Comparison of ENCODE assay signal across 1 cellular context in genomic region chr2:65396348-65397026, GRCh38.
TF ChIP-seq lines count a peak whose summit lies in the region.

No MANE protein-coding gene starts in this region.

TF ChIP-seq in HepG2, 621 proteins besides CTCF, POLR2A, EP300 and RAD21 (continued from another document and continues in another):
- TF ChIP-seq ZBED4 (CRISPR knock-in tag; IDR thresholded peaks at IDR 0.05; ENCODE audit: borderline replicate concordance) (no peak), SUZ12 (IDR thresholded peaks at IDR 0.05; ENCODE audit: low read depth, low read length) (no peak), CSRNP1 (CRISPR knock-in tag; IDR thresholded peaks at IDR 0.05) (no peak), CBFB (CRISPR knock-in tag; IDR thresholded peaks at IDR 0.05) (no peak), BORCS8-MEF2B (CRISPR knock-in tag; IDR thresholded peaks at IDR 0.05) (0 out of 2 replicates have a peak, but pooled peaks have one; percentile 20), ZNF382 (CRISPR knock-in tag; IDR thresholded peaks at IDR 0.05; ENCODE audit: borderline replicate concordance) (no peak), ZNF512 (CRISPR knock-in tag; IDR thresholded peaks at IDR 0.05) (no peak), ZZZ3 (CRISPR knock-in tag; IDR thresholded peaks at IDR 0.05; ENCODE audit: borderline replicate concordance) (no peak), ZMYM2 (CRISPR knock-in tag; IDR thresholded peaks at IDR 0.05) (0 out of 2 replicates have a peak, but pooled peaks have one; percentile 68), ZNF780A (CRISPR knock-in tag; IDR thresholded peaks at IDR 0.05) (no peak), NPAS2 (CRISPR knock-in tag; IDR thresholded peaks at IDR 0.05; ENCODE audit: borderline replicate concordance) (no peak), FUBP1 (CRISPR knock-in tag; IDR thresholded peaks at IDR 0.05; ENCODE audit: borderline replicate concordance) (no peak), ZNF224 (CRISPR knock-in tag; IDR thresholded peaks at IDR 0.05) (no peak), ZNF564 (CRISPR knock-in tag; IDR thresholded peaks at IDR 0.05) (peak; percentile 51; the same call in 1 of the 2 replicates), CREB1 (IDR thresholded peaks at IDR 0.05) (no peak), CREB1 (CRISPR knock-in tag; IDR thresholded peaks at IDR 0.05) (peak; percentile 35), RERE (CRISPR knock-in tag; IDR thresholded peaks at IDR 0.05; ENCODE audit: low read depth) (peak; percentile 80), ZNF317 (CRISPR knock-in tag; IDR thresholded peaks at IDR 0.05) (peak; percentile 44; the same call in 1 of the 2 replicates), YY1 (IDR thresholded peaks at IDR 0.05; ENCODE audit: insufficient read depth, insufficient replicate concordance, low read depth, low read length) (peak; percentile 47), ZNF747 (CRISPR knock-in tag; IDR thresholded peaks at IDR 0.05; ENCODE audit: borderline replicate concordance) (peak; percentile 59; the same call in 1 of the 2 replicates), ZNF614 (CRISPR knock-in tag; IDR thresholded peaks at IDR 0.05; ENCODE audit: borderline replicate concordance) (no peak; the same call in 1 of the 2 replicates), NFKB2 (CRISPR knock-in tag; IDR thresholded peaks at IDR 0.05; ENCODE audit: borderline replicate concordance) (no peak), TMF1 (CRISPR knock-in tag; IDR thresholded peaks at IDR 0.05; ENCODE audit: low read depth) (no peak), FOXP1 (IDR thresholded peaks at IDR 0.05) (no peak), FOXP1 (CRISPR knock-in tag; IDR thresholded peaks at IDR 0.05) (peak; percentile 88), TBX3 (IDR thresholded peaks at IDR 0.05; ENCODE audit: borderline replicate concordance) (no peak)
- TF ChIP-seq, protein P1, sequence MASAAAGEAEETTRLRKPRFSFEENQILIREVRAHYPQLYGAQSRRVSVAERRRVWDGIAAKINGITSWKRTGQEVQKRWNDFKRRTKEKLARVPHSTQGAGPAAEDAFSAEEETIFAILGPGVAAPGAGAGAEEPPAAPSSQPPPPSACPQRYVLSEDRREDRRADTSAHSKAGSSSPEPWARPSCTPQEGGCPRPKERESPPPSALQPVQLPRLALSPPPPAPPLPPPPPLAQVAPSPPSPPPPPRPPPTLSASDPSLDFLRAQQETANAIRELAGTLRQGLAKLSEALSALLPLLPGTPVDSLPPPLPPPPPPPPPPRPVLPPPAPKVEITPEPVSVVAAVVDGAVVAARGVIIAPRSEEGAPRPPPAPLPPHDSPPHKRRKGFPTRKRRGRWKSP (CRISPR knock-in tag; IDR thresholded peaks at IDR 0.05), result peak; percentile 40; the same call in 1 of the 2 replicates
- TF ChIP-seq, protein P2, sequence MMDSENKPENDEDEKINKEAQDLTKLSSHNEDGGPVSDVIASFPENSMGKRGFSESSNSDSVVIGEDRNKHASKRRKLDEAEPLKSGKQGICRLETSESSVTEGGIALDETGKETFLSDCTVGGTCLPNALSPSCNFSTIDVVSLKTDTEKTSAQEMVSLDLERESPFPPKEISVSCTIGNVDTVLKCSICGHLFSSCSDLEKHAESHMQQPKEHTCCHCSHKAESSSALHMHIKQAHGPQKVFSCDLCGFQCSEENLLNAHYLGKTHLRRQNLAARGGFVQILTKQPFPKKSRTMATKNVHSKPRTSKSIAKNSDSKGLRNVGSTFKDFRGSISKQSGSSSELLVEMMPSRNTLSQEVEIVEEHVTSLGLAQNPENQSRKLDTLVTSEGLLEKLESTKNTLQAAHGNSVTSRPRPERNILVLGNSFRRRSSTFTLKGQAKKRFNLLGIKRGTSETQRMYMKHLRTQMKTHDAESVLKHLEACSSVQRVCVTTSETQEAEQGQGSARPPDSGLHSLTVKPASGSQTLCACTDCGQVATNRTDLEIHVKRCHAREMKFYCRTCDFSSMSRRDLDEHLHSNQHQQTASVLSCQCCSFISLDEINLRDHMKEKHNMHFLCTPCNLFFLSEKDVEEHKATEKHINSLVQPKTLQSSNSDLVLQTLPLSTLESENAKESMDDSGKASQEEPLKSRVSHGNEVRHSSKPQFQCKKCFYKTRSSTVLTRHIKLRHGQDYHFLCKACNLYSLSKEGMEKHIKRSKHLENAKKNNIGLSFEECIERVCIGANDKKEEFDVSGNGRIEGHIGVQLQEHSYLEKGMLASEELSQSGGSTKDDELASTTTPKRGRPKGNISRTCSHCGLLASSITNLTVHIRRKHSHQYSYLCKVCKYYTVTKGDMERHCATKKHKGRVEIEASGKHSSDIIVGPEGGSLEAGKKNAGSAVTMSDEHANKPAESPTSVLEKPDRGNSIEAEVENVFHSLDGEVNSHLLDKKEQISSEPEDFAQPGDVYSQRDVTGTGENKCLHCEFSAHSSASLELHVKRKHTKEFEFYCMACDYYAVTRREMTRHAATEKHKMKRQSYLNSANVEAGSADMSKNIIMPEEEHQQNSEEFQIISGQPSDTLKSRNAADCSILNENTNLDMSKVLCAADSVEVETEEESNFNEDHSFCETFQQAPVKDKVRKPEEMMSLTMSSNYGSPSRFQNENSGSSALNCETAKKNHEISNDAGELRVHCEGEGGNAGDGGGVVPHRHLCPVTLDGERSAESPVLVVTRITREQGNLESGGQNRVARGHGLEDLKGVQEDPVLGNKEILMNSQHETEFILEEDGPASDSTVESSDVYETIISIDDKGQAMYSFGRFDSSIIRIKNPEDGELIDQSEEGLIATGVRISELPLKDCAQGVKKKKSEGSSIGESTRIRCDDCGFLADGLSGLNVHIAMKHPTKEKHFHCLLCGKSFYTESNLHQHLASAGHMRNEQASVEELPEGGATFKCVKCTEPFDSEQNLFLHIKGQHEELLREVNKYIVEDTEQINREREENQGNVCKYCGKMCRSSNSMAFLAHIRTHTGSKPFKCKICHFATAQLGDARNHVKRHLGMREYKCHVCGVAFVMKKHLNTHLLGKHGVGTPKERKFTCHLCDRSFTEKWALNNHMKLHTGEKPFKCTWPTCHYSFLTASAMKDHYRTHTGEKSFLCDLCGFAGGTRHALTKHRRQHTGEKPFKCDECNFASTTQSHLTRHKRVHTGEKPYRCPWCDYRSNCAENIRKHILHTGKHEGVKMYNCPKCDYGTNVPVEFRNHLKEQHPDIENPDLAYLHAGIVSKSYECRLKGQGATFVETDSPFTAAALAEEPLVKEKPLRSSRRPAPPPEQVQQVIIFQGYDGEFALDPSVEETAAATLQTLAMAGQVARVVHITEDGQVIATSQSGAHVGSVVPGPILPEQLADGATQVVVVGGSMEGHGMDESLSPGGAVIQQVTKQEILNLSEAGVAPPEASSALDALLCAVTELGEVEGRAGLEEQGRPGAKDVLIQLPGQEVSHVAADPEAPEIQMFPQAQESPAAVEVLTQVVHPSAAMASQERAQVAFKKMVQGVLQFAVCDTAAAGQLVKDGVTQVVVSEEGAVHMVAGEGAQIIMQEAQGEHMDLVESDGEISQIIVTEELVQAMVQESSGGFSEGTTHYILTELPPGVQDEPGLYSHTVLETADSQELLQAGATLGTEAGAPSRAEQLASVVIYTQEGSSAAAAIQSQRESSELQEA (CRISPR knock-in tag; IDR thresholded peaks at IDR 0.05; ENCODE audit: not compliant biosample characterization), result no peak
- TF ChIP-seq, protein P3, sequence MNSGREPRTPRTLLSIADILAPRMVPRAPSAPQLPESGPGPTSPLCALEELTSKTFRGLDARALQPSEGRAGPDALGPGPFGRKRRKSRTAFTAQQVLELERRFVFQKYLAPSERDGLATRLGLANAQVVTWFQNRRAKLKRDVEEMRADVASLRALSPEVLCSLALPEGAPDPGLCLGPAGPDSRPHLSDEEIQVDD (CRISPR knock-in tag; IDR thresholded peaks at IDR 0.05; ENCODE audit: borderline replicate concordance), result no peak
